8 cellular contexts compared by ENCODE assay signal in the genomic region with DNA sequence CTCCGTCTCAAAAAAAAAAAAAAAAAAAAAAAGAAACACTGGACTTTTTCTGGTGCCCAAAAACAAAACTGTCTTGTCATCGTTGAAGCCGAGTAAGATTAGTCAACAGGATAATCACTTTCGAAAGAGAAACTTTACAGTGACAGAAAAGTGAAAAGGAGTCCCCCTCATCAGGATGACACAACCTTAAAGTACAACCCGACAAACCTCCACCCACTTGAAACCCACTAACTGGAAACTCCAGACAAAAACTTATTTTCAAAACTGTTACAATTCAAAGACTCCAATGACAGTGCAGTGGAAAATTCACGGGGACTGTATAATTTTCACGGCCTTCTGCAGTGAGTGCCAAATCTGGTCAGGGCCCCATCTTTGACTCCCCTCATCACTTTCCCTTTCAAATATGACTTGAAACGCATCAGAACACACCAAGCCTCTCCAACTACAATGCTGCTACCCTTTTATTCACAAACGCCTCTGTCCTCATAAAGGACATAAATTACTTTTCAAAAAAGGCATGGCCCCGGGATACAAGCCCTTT. TPM values are rescaled to one million over a fixed set of nuclear protein-coding genes. Genes with fewer than 3 reads are reported as not detected.
DNase-seq lines count a peak whose midpoint lies in the region; ATAC-seq and FAIRE-seq lines count a peak whose summit lies in the region.

No MANE protein-coding gene starts in this region.

- H3K4me3 ChIP-seq in MG63 (peak overlapping the region; percentile 98), right cardiac atrium (ENCODE audit: low read length) (peak overlapping the region; percentile 87), small intestine (ENCODE audit: low read depth in 1 of 2, low read length in 2 of 2) (peak overlapping the region; percentile 68 to 85)

- DNase-seq in ELF-1 (ENCODE audit: low read depth, low spot score) (peak; percentile 32), MG63 (no peak), right cardiac atrium (no peak), small intestine (no peak), HuH-7.5 (ENCODE audit: low spot score) (no peak), GDM1 (lab: John Stamatoyannopoulos, UW) (no peak)
- DNase-seq in activated T-cell treated with anti-CD3 and anti-CD28 coated beads, Interleukin-2, amount 50 U/mL, for 72 hours: peak; percentile 60 to 62

- 1% methylated on average over 9 of the region's 10 CpGs for WGBS in right cardiac atrium
- WGBS in small intestine, 3 donors: 13 to 17% (median 14%) methylated on average over 9 of the region's 10 CpGs

- peak; percentile 60 for ATAC-seq in GM21825 (IDR thresholded peaks at IDR 0.05; ENCODE audit: unreplicated experiment)
- peak; percentile 81 to 82 for ATAC-seq in activated T-cell treated with anti-CD3 and anti-CD28 coated beads, Interleukin-2, amount 50 U/mL, for 72 hours (replicated peaks in 1 of 2)
- peak; percentile 2 to 3 for ATAC-seq in right cardiac atrium

- peaks cover 3 to 5% of the 10 kb centered on the region in 2 donors for H3K36me3 Mint-ChIP-seq in activated T-cell treated with anti-CD3 and anti-CD28 coated beads, Interleukin-2, amount 50 U/mL, for 72 hours (ENCODE audit: insufficient read depth in 2 of 2)

- H3K9me3 Mint-ChIP-seq in activated T-cell treated with anti-CD3 and anti-CD28 coated beads, Interleukin-2, amount 50 U/mL, for 72 hours: no peaks in the 10 kb centered on the region

- peaks cover 2% of the 10 kb centered on the region; the same call in 1 of the 2 replicates for H3K36me3 ChIP-seq in MG63
- no peaks in the 10 kb centered on the region for H3K36me3 ChIP-seq in small intestine (ENCODE audit: control insufficient read depth in 2 of 2, insufficient read depth in 2 of 2, low read length in 2 of 2)

- intact Hi-C loops in right cardiac atrium (cut with DNase I): loop anchor here in 2 of 4 donors (10.0 kb wide), 2 partner anchors 51 to 101 kb away; partner anchors contain the start of gene TMEM41B (in 1 of the 2)

- H3K4me1 Mint-ChIP-seq in activated T-cell treated with anti-CD3 and anti-CD28 coated beads, Interleukin-2, amount 50 U/mL, for 72 hours (ENCODE audit: low read depth): peaks cover 44% of the 10 kb centered on the region

- H3K27ac Mint-ChIP-seq in activated T-cell treated with anti-CD3 and anti-CD28 coated beads, Interleukin-2, amount 50 U/mL, for 72 hours: peak overlapping the region; percentile 86

- peaks cover 26% of the 10 kb centered on the region for H3K27me3 Mint-ChIP-seq in activated T-cell treated with anti-CD3 and anti-CD28 coated beads, Interleukin-2, amount 50 U/mL, for 72 hours (ENCODE audit: low read depth)

- H3K27ac ChIP-seq in right cardiac atrium (ENCODE audit: low read length) (peak overlapping the region; percentile 90), small intestine (ENCODE audit: low read depth in 1 of 2, low read length in 1 of 2) (peak overlapping the region; percentile 32 to 92)

- H3K4me1 ChIP-seq in right cardiac atrium (ENCODE audit: control insufficient read depth, insufficient read depth, low read length) (peaks cover 3% of the 10 kb centered on the region), small intestine (ENCODE audit: control insufficient read depth in 2 of 2, insufficient read depth in 1 of 2, low read depth in 1 of 2, low read length in 1 of 2) (no peaks in the 10 kb centered on the region)

- peak overlapping the region; percentile 95 to 96 for H3K4me3 Mint-ChIP-seq in activated T-cell treated with anti-CD3 and anti-CD28 coated beads, Interleukin-2, amount 50 U/mL, for 72 hours

- H3K27me3 ChIP-seq in MG63 (no peaks in the 10 kb centered on the region), right cardiac atrium (ENCODE audit: control insufficient read depth, insufficient read depth) (no peaks in the 10 kb centered on the region), small intestine (ENCODE audit: control insufficient read depth in 2 of 2, insufficient read depth in 2 of 2, low read length in 2 of 2) (peaks cover 0 to 3% of the 10 kb centered on the region in 2 donors)

- H3K9me3 ChIP-seq in MG63 (no peaks in the 10 kb centered on the region), right cardiac atrium (ENCODE audit: control insufficient read depth, low read length) (no peaks in the 10 kb centered on the region), small intestine (ENCODE audit: control insufficient read depth, low read depth) (no peaks in the 10 kb centered on the region)

- FAIRE-seq in small intestine (lab: Jason Lieb, UNC): no peak

RNA-seq across cellular contexts. Expression of gene DENND5A, which starts 1.2 kb away (rescaled TPM):
- 58.5 and 58.7 TPM in 2 replicates for total RNA-seq in MG63 (2014; rRNA removed; shearing (Covaris generic); ENCODE audit: low replicate concordance)
- total RNA-seq in activated T-cell treated with anti-CD3 and anti-CD28 coated beads, Interleukin-2, amount 50 U/mL, for 72 hours: 10 to 100 TPM; 54.2 to 62.7 TPM
- total RNA-seq in right cardiac atrium: 100 to 1,000 TPM in 1 of 4 donors, 10 to 100 TPM in 3; 84.9 to 121 (median 93.3) TPM
- polyA plus RNA-seq in right cardiac atrium: 50.6 TPM
- 10 to 100 TPM in 1 of 3 donors, 1 to 10 TPM in 1, under 1 TPM in 1; 0.89 to 15.3 (median 6.8) TPM for polyA plus RNA-seq in small intestine

RNA-seq across cellular contexts. Expression of gene TMEM41B, which starts 50.5 kb away (rescaled TPM):
- total RNA-seq in MG63 (2014; rRNA removed; shearing (Covaris generic); ENCODE audit: low replicate concordance): 44.5 and 54.9 TPM in 2 replicates
- 10 to 100 TPM; 35.4 to 38.1 TPM for total RNA-seq in activated T-cell treated with anti-CD3 and anti-CD28 coated beads, Interleukin-2, amount 50 U/mL, for 72 hours
- total RNA-seq in right cardiac atrium: 10 to 100 TPM; 20.4 to 25.3 (median 22.8) TPM
- polyA plus RNA-seq in right cardiac atrium: 15.6 TPM
- 10 to 100 TPM; 16.5 to 20.9 (median 20.6) TPM for polyA plus RNA-seq in small intestine

Comparison
In these comparisons a context has a peak if more than half of its experiments do, and no peak if none do; other contexts are left out.
1. DNase-seq: peak in ELF-1 (single experiment) and activated T-cell treated with anti-CD3 and anti-CD28 coated beads, Interleukin-2, amount 50 U/mL, for 72 hours (2 of 2); none in MG63 (single experiment), right cardiac atrium (0 of 3), small intestine (single experiment), HuH-7.5 (single experiment) and GDM1 (single experiment).
2. ATAC-seq: peak in every context shown above with its lines; median percentile 82 in activated T-cell treated with anti-CD3 and anti-CD28 coated beads, Interleukin-2, amount 50 U/mL, for 72 hours; 60 in GM21825; 2 in right cardiac atrium.
3. Peak in every context shown above with its lines, with median percentiles within 50 percentile points of each other: H3K4me3 ChIP-seq.